In the genomic region with DNA sequence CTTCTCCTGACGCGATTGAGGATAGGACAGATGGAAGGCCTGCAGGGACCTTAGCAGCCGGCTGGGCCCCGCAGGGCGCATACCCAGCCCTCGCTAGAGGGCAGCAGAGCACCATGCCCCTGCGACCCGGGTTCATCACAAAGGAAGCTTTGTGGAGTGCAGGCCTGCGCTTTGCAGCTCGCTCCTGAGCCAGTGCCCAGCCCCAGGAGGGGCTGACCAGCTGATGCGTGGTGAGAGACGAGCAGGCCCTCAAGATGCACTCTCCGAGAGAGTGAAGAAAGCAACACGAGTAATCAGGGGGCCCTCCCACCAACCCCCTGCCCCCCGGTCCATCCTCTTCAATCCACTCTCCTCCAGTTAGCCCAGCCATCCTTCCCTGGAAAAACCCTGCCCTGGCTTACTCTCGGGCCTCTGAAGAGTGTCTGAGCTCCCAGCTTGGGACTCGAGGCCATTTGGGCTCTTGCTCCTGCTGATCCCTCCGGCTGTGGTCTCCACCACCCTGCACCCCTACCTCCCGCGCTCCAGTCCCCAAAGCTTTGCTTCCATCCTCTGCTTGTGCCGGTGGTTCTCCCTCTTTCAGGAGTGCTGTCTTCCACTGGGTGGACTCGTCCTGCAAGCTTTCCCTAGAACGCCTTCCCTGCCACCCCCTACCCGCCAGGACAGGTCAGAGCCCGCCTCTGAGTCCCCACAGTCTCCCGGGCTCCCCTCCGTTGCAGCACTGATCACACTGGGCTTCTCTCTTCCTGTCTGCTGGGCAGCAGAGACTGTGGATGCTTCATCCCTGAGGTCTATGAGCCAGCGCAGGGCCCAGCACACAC, we compare ENCODE assay signal across 8 cellular contexts. TPM values are rescaled to one million over a fixed set of nuclear protein-coding genes. Genes with fewer than 3 reads are reported as not detected.
DNase-seq lines count a peak whose midpoint lies in the region; ATAC-seq and TF ChIP-seq lines count a peak whose summit lies in the region.

No MANE protein-coding gene starts in this region.

- peak; percentile 26 for TF ChIP-seq RAD21 in neural cell (conservative IDR thresholded peaks at IDR 0.05)

- no peaks in the 10 kb centered on the region for H3K4me1 Mint-ChIP-seq in activated T-cell treated with anti-CD3 and anti-CD28 coated beads, Interleukin-2, amount 50 U/mL, for 4 hours (ENCODE audit: low read depth)

- peak; percentile 73 for DNase-seq in GM10248 (ENCODE audit: extremely low spot score)
- DNase-seq in HK-2 (ENCODE audit: unreplicated experiment) = peak; percentile 85
- peak; percentile 87 for DNase-seq in NT2/D1 (ENCODE audit: low read depth, low spot score)
- peak; percentile 36 for DNase-seq in activated T-cell treated with anti-CD3 and anti-CD28 coated beads, Interleukin-2, amount 50 U/mL, for 4 hours
- peak; percentile 75 for DNase-seq in fibroblast of villous mesenchyme (ENCODE audit: low read depth)
- DNase-seq in superior temporal gyrus (ENCODE audit: extremely low spot score) = peak; percentile 86

- no peak overlapping the region for H3K27ac ChIP-seq in neural cell (ENCODE audit: low read length)

- TF ChIP-seq CTCF in GM10248 (IDR thresholded peaks at IDR 0.05; ENCODE audit: control extremely low read depth, extremely low read depth, low read depth, missing control alignments) = peak; percentile 76
- TF ChIP-seq CTCF in fibroblast of villous mesenchyme (IDR thresholded peaks at IDR 0.05; ENCODE audit: insufficient read depth, low read depth, low read length) = peak; percentile 98
- peak; percentile 15 for TF ChIP-seq CTCF in neural cell (IDR thresholded peaks at IDR 0.05; ENCODE audit: poor library complexity, severe bottlenecking)

- H2AFZ ChIP-seq in neural cell (ENCODE audit: low read depth, low read length) = no peak overlapping the region

- H3K9me2 ChIP-seq in neural cell (ENCODE audit: insufficient read depth, low read length) = no peaks in the 10 kb centered on the region

- ATAC-seq in activated T-cell treated with anti-CD3 and anti-CD28 coated beads, Interleukin-2, amount 50 U/mL, for 4 hours = peak; percentile 81 to 82
- ATAC-seq in GM18502 (IDR thresholded peaks at IDR 0.05; ENCODE audit: poor library complexity, unreplicated experiment) = no peak

- no peaks in the 10 kb centered on the region for H4K20me1 ChIP-seq in neural cell (ENCODE audit: insufficient read depth)

- H3K27me3 Mint-ChIP-seq in activated T-cell treated with anti-CD3 and anti-CD28 coated beads, Interleukin-2, amount 50 U/mL, for 4 hours (ENCODE audit: low read depth) = peaks cover 7% of the 10 kb centered on the region

- no peak overlapping the region for H3K4me3 ChIP-seq in NT2/D1 (ENCODE audit: insufficient read length, low read depth)
- no peak overlapping the region for H3K4me3 ChIP-seq in fibroblast of villous mesenchyme (ENCODE audit: low read depth, low read length)
- no peak overlapping the region for H3K4me3 ChIP-seq in neural cell (ENCODE audit: low read length)

- H3K9ac ChIP-seq in NT2/D1 (ENCODE audit: insufficient read length, low read depth) (peak overlapping the region; percentile 38), neural cell (ENCODE audit: low read length) (no peak overlapping the region)

- no peak overlapping the region for H3K4me2 ChIP-seq in neural cell (ENCODE audit: low read length)

- no peaks in the 10 kb centered on the region for H3F3A ChIP-seq in neural cell (ENCODE audit: insufficient read depth, low read length, poor library complexity, severe bottlenecking)

- H3K9me3 ChIP-seq in NT2/D1 (ENCODE audit: insufficient read depth, low read length) (0 out of 2 replicates have a peak, but pooled peaks cover 2% of the 10 kb centered on the region), neural cell (ENCODE audit: low read length) (no peaks in the 10 kb centered on the region)

- H3K36me3 Mint-ChIP-seq in activated T-cell treated with anti-CD3 and anti-CD28 coated beads, Interleukin-2, amount 50 U/mL, for 4 hours (ENCODE audit: insufficient read depth) = no peaks in the 10 kb centered on the region

- peaks cover 11% of the 10 kb centered on the region for H3K4me1 ChIP-seq in NT2/D1 (ENCODE audit: insufficient read depth, insufficient read length)

- H3K27me3 ChIP-seq in NT2/D1 (ENCODE audit: insufficient read depth, insufficient read length) = peaks cover 12% of the 10 kb centered on the region
- no peaks in the 10 kb centered on the region for H3K27me3 ChIP-seq in neural cell (ENCODE audit: insufficient read depth, low read depth, low read length)

- POLR2A ChIA-PET in GM10248 (lab: Yijun Ruan, JAX) = no interaction called here

- H3K36me3 ChIP-seq in NT2/D1 (ENCODE audit: insufficient read depth, insufficient read length, low read length) (no peaks in the 10 kb centered on the region), neural cell (ENCODE audit: insufficient read depth, low read length) (no peaks in the 10 kb centered on the region)

- no peak overlapping the region for H3K4me3 Mint-ChIP-seq in activated T-cell treated with anti-CD3 and anti-CD28 coated beads, Interleukin-2, amount 50 U/mL, for 4 hours

- no peak for TF ChIP-seq EP300 in neural cell (conservative IDR thresholded peaks at IDR 0.05; ENCODE audit: poor library complexity, severe bottlenecking)

- CTCF ChIA-PET in GM10248 (lab: Yijun Ruan, JAX) = interaction anchor here (0.6 to 6.1 kb wide), 24 partner anchors 9 to 419 kb away, joined by 3 to 50 read pairs (median 4); a partner anchor contains a TSS

- H3K79me2 ChIP-seq in neural cell (replicated peaks; ENCODE audit: insufficient read depth, low read length) = no peaks in the 10 kb centered on the region

- H3K9me3 Mint-ChIP-seq in activated T-cell treated with anti-CD3 and anti-CD28 coated beads, Interleukin-2, amount 50 U/mL, for 4 hours = no peaks in the 10 kb centered on the region

TF ChIP-seq in neural cell, 6 proteins besides CTCF, POLR2A, EP300 and RAD21:
- TF ChIP-seq POLR2AphosphoS5 (IDR thresholded peaks at IDR 0.05) (no peak), MXI1 (conservative IDR thresholded peaks at IDR 0.05; ENCODE audit: poor library complexity, severe bottlenecking) (no peak), EZH2 (IDR thresholded peaks at IDR 0.05; ENCODE audit: borderline replicate concordance, insufficient read depth, low read length, poor library complexity, severe bottlenecking) (no peak), SMC3 (conservative IDR thresholded peaks at IDR 0.05; ENCODE audit: poor library complexity) (no peak)

RNA-seq across cellular contexts. Expression of a gene that starts 9.1 kb away (rescaled TPM):
- total RNA-seq in activated T-cell treated with anti-CD3 and anti-CD28 coated beads, Interleukin-2, amount 50 U/mL, for 4 hours = under 1 TPM in 1 of 3 donors, not detected in 2; 0.10 TPM
- not detected in 2 replicates for total RNA-seq in fibroblast of villous mesenchyme
- 0.14 TPM in 1 of 2 replicates, not detected in the other for polyA plus RNA-seq in neural cell
- polyA minus RNA-seq in neural cell = not detected in 2 replicates

RNA-seq across cellular contexts. Expression of a gene that starts 30.1 kb away (rescaled TPM):
- 1 to 10 TPM; 1.1 to 1.7 (median 1.5) TPM for total RNA-seq in activated T-cell treated with anti-CD3 and anti-CD28 coated beads, Interleukin-2, amount 50 U/mL, for 4 hours
- not detected in 2 replicates for total RNA-seq in fibroblast of villous mesenchyme
- polyA plus RNA-seq in neural cell = not detected in 2 replicates
- polyA minus RNA-seq in neural cell = not detected in 2 replicates

RNA-seq across cellular contexts. Expression of a gene that starts 47.1 kb away (rescaled TPM):
- total RNA-seq in activated T-cell treated with anti-CD3 and anti-CD28 coated beads, Interleukin-2, amount 50 U/mL, for 4 hours = 1 to 10 TPM; 1.4 to 2.8 (median 1.7) TPM
- total RNA-seq in fibroblast of villous mesenchyme = 22.9 and 23.3 TPM in 2 replicates
- polyA plus RNA-seq in neural cell = 0.04 and 0.25 TPM in 2 replicates
- 0.12 and 0.24 TPM in 2 replicates for polyA minus RNA-seq in neural cell

Comparison
In these comparisons a context has a peak if more than half of its experiments do, and no peak if none do; other contexts are left out.
1. DNase-seq: peak in every context shown above with its lines; median percentile 87 in NT2/D1; 86 in superior temporal gyrus; 85 in HK-2; 75 in fibroblast of villous mesenchyme; 73 in GM10248; 36 in activated T-cell treated with anti-CD3 and anti-CD28 coated beads, Interleukin-2, amount 50 U/mL, for 4 hours.
2. CTCF ChIP-seq: peak in every context shown above with its lines; median percentile 98 in fibroblast of villous mesenchyme; 76 in GM10248; 15 in neural cell.